Comparison of ENCODE assay signal across 8 cellular contexts in genomic region chr13:97975280-97975850, GRCh38. TPM values are rescaled to one million over a fixed set of nuclear protein-coding genes. Genes with fewer than 3 reads are reported as not detected.
A peak's percentile ranks its signal among the peaks of the same experiment; 100 is the strongest.
DNase-seq lines count a peak whose midpoint lies in the region; ATAC-seq and TF ChIP-seq lines count a peak whose summit lies in the region.

No MANE protein-coding gene starts in this region.

- H3K27me3 Mint-ChIP-seq in mesothelial cell of epicardium (ENCODE audit: low read depth): no peaks in the 10 kb centered on the region

- peak overlapping the region; percentile 98 for H3K27ac Mint-ChIP-seq in mesothelial cell of epicardium

- H3K36me3 ChIP-seq in breast epithelium: no peaks in the 10 kb centered on the region

- H3K4me3 Mint-ChIP-seq in mesothelial cell of epicardium: peak overlapping the region; percentile 89

- H3K4me1 Mint-ChIP-seq in mesothelial cell of epicardium: peaks cover 20% of the 10 kb centered on the region

- ATAC-seq in HG02642 (IDR thresholded peaks at IDR 0.05; ENCODE audit: poor library complexity, unreplicated experiment): no peak

- no peak for TF ChIP-seq POLR2A in breast epithelium (IDR thresholded peaks at IDR 0.05)

- H3K27ac ChIP-seq in breast epithelium: peak overlapping the region; percentile 98 to 99

- H3K4me3 ChIP-seq in breast epithelium: peak overlapping the region; percentile 78 to 93 (median 91)

- H3K27me3 ChIP-seq in breast epithelium: no peaks in the 10 kb centered on the region

- intact Hi-C loops in breast epithelium (cut with DNase I; ENCODE audit: low total_unique reads): no loop called here

- no peaks in the 10 kb centered on the region for H3K36me3 Mint-ChIP-seq in mesothelial cell of epicardium

- DNase-seq in NCI-H1092 (lab: John Stamatoyannopoulos, UW) (peak; percentile 12), NCI-H1092 treated with DMSO at 0.1 percent for 48 hours (lab: John Stamatoyannopoulos, UW) (no peak), HPDE6-E6E7 (ENCODE audit: extremely low spot score) (peak; percentile 14), breast epithelium (ENCODE audit: low spot score in 2 of 2) (no peak), mesothelial cell of epicardium (ENCODE audit: low spot score in 2 of 2, unreplicated experiment in 2 of 2) (no peak), GM20000 (ENCODE audit: low spot score) (no peak), HCEC 1CT (no peak)

- TF ChIP-seq CTCF in breast epithelium (IDR thresholded peaks at IDR 0.05): no peak
- no peak for TF ChIP-seq CTCF in mesothelial cell of epicardium (IDR thresholded peaks at IDR 0.05; ENCODE audit: unreplicated experiment)
- no peak for TF ChIP-seq CTCF in GM20000 (IDR thresholded peaks at IDR 0.05; ENCODE audit: extremely low read depth, missing control alignments)

- no peaks in the 10 kb centered on the region for H3K9me3 Mint-ChIP-seq in mesothelial cell of epicardium

- H3K9me3 ChIP-seq in breast epithelium: no peaks in the 10 kb centered on the region

- H3K4me1 ChIP-seq in breast epithelium: peaks cover 0 to 13% of the 10 kb centered on the region in 2 donors

RNA-seq across cellular contexts. Expression of gene IPO5, which starts 21.9 kb away (rescaled TPM):
- total RNA-seq in breast epithelium (100 to 1,000 TPM in 2 of 3 donors, 10 to 100 TPM in 1; 97.6 to 157 (median 137) TPM), mesothelial cell of epicardium (172 to 176 TPM (median 175 TPM) in 3 replicates)

Comparison
In these comparisons a context has a peak if more than half of its experiments do, and no peak if none do; other contexts are left out.
1. DNase-seq: peak in NCI-H1092 (single experiment) and HPDE6-E6E7 (single experiment); none in NCI-H1092 treated with DMSO at 0.1 percent for 48 hours (single experiment), breast epithelium (0 of 2), mesothelial cell of epicardium (0 of 2), GM20000 (single experiment) and HCEC 1CT (single experiment).